Comparison of ENCODE assay signal across 18 cellular contexts in the genomic region with DNA sequence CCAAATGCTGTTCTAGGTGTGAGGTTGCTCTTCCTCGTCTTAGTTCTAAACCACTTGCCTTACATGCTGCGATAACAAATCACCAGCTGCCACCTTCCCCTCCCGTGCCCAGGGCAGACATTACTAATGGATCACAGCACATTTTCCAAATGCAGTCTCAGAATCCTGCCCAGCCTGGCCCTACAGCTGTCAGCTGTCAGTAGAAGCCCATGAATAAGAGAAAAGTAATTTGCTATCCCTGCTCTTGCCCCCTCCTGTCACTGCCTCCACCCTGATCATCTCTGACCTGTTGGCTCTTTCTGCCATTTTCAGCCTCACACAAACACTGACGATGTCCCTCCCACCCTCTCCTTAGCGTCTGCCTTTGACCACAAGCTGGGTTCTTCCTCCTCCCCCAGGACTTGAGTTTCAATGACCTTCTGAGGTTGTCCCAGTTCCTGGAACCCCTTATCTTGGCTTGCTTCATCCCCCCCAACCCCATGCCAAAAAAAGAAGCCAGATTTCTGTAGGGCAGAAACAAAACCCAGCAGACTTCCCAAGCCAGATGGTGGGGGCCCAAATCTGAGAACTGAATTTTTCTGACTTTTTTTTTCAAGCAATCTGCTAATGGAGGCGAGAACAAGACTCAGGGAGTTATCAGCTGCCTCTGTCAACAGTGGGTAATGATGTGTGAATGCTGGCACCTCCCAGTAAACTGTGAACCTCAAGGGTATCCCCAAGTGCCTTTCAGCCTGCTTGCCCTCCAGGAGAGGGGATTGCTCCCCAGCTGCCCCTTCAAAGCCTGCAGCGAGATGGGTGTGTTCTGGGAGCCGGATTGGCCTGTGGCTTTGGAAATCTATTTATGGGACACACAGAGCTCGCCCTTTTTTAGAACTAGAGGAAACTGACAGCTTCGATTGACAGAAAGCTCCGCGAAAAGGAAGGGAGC.
DNase-seq lines count a peak whose midpoint lies in the region; FAIRE-seq and TF ChIP-seq lines count a peak whose summit lies in the region.
"Had no signal": no experiment of that assay in that cellular context is flagged by ENCODE, and none has a peak within 500 bp of the region (broad histone marks: within the 10 kb centered on the region; RNA-seq: fewer than 3 reads in every experiment).

No MANE protein-coding gene starts in this region.

- no peak for TF ChIP-seq EP300 in esophagus muscularis mucosa (IDR thresholded peaks at IDR 0.05)

- peaks cover 6 to 12% (median 11%) of the 10 kb centered on the region in 11 experiments; a peak in 18 of 22 replicates for H3K9me3 ChIP-seq in BLaER1 treated with 17β-estradiol and CSF1 and Interleukin-3, amounts not matched to agents 10 nM and 100 nM (replicated peaks in 1 of 11)
- H3K9me3 ChIP-seq in astrocyte (ENCODE audit: insufficient read depth, low read depth, low read length) (no peaks in the 10 kb centered on the region), esophagus muscularis mucosa (peaks cover 0 to 6% (median 0%) of the 10 kb centered on the region in 4 donors)
- H3K9me3 ChIP-seq: BE2C, gastroesophageal sphincter, HAP-1, pancreas had no signal

- H3K4me1 ChIP-seq in BLaER1 treated with 17β-estradiol and CSF1 and Interleukin-3, amounts not matched to agents 10 nM and 100 nM = peaks cover 71 to 100% (median 100%) of the 10 kb centered on the region in 10 experiments
- H3K4me1 ChIP-seq in astrocyte (ENCODE audit: insufficient read depth, low read length) (peaks cover 14% of the 10 kb centered on the region), esophagus muscularis mucosa (peaks cover 10 to 28% (median 18%) of the 10 kb centered on the region in 4 donors)
- H3K4me1 ChIP-seq: HAP-1, pancreas had no signal

- H3K4me2 ChIP-seq in BLaER1 treated with 17β-estradiol and CSF1 and Interleukin-3, amounts not matched to agents 10 nM and 100 nM = peak overlapping the region; percentile 90 to 100 (median 98)
- H3K4me2 ChIP-seq in astrocyte (ENCODE audit: low read length) = no peak overlapping the region

- 74% methylated on average over 11 of the region's 12 CpGs for WGBS in esophagus muscularis mucosa

- peaks cover 31% of the 10 kb centered on the region for H3K27me3 Mint-ChIP-seq in astrocyte (ENCODE audit: low read depth, unreplicated experiment)

- peaks cover 7% of the 10 kb centered on the region for H3K36me3 Mint-ChIP-seq in astrocyte (ENCODE audit: low read depth, unreplicated experiment)
- H3K36me3 Mint-ChIP-seq: activated naive CD4-positive, alpha-beta T cell treated with anti-CD3 and anti-CD28 coated beads, Interleukin-2, amount 50 U/mL, for 72 hours; immature natural killer cell had no signal

- intact Hi-C loops in esophagus muscularis mucosa (cut with DNase I) = no loop called here

- H2AFZ ChIP-seq in astrocyte (ENCODE audit: low read depth, low read length) = peak overlapping the region; percentile 11

- H3K4me3 Mint-ChIP-seq in astrocyte (ENCODE audit: unreplicated experiment) = no peak overlapping the region
- H3K4me3 Mint-ChIP-seq: immature natural killer cell had no signal

- DNase-seq in LHCN-M2 (ENCODE audit: low read depth) (peak; percentile 90), astrocyte (ENCODE audit: low read depth) (peak; percentile 12), kidney glomerular epithelial cell (lab: John Stamatoyannopoulos, UW) (peak; percentile 64), NCI-H774 (lab: John Stamatoyannopoulos, UW) (no peak), NCI-H748 (lab: John Stamatoyannopoulos, UW; ENCODE audit: unreplicated experiment) (no peak), esophagus muscularis mucosa (ENCODE audit: extremely low spot score) (no peak), RWPE1 (ENCODE audit: low spot score) (no peak)
- DNase-seq: BE2C; central memory CD4-positive, alpha-beta T cell; immature natural killer cell; pancreas; stimulated activated CD4-positive, alpha-beta T cell treated with anti-CD3 and anti-CD28 coated beads, Interleukin-12 subunit alpha, Interleukin-12 subunit beta, amount 100 ng/mL, for 4 hours; T-helper 1 cell had no signal

- no peaks in the 10 kb centered on the region for H4K20me1 ChIP-seq in BLaER1 treated with 17β-estradiol and CSF1 and Interleukin-3, amounts not matched to agents 10 nM and 100 nM
- no peaks in the 10 kb centered on the region for H4K20me1 ChIP-seq in astrocyte (ENCODE audit: insufficient read depth, low read length)

- POLR2A ChIA-PET in RWPE1 (lab: Yijun Ruan, JAX; ENCODE audit: low non-redundant PET) = no interaction called here

- peak overlapping the region; percentile 28 to 70 (median 54); a peak in 18 of 22 replicates for H3K27ac ChIP-seq in BLaER1 treated with 17β-estradiol and CSF1 and Interleukin-3, amounts not matched to agents 10 nM and 100 nM
- H3K27ac ChIP-seq in astrocyte (ENCODE audit: low read depth, low read length) (no peak overlapping the region), esophagus muscularis mucosa (replicated peaks in 1 of 4) (no peak overlapping the region), RWPE1 (no peak overlapping the region)
- H3K27ac ChIP-seq: gastroesophageal sphincter, pancreas had no signal

- CTCF ChIA-PET in RWPE1 (lab: Yijun Ruan, JAX) = interaction anchor here (0.6 kb wide), 1 partner anchor 95 kb away, joined by 3 read pairs; no protein-coding TSS in a partner anchor

- no peaks in the 10 kb centered on the region for H3K27me3 ChIP-seq in BLaER1 treated with 17β-estradiol and CSF1 and Interleukin-3, amounts not matched to agents 10 nM and 100 nM
- H3K27me3 ChIP-seq in astrocyte (ENCODE audit: insufficient read depth, low read length) (no peaks in the 10 kb centered on the region), esophagus muscularis mucosa (peaks cover 0 to 11% (median 0%) of the 10 kb centered on the region in 4 donors)
- H3K27me3 ChIP-seq: BE2C, pancreas had no signal

- H3K4me3 ChIP-seq in BLaER1 treated with 17β-estradiol and CSF1 and Interleukin-3, amounts not matched to agents 10 nM and 100 nM = peak overlapping the region in 9 of 10 experiments; percentile 23 to 59 (median 44); a peak in 16 of 20 replicates
- H3K4me3 ChIP-seq in astrocyte (ENCODE audit: insufficient read depth, low read depth, low read length) (no peak overlapping the region), esophagus muscularis mucosa (no peak overlapping the region)
- H3K4me3 ChIP-seq: gastroesophageal sphincter, HAP-1, pancreas had no signal

- no peaks in the 10 kb centered on the region for H3K79me2 ChIP-seq in astrocyte (ENCODE audit: insufficient read depth, low read length)

- FAIRE-seq in astrocyte (lab: Jason Lieb, UNC) = no peak
- FAIRE-seq: endometrium, pancreas had no signal

- H3K27ac Mint-ChIP-seq in astrocyte (ENCODE audit: unreplicated experiment) = no peak overlapping the region

- peak overlapping the region; percentile 7 to 62 (median 57); a peak in 20 of 22 replicates for H3K9ac ChIP-seq in BLaER1 treated with 17β-estradiol and CSF1 and Interleukin-3, amounts not matched to agents 10 nM and 100 nM
- no peak overlapping the region for H3K9ac ChIP-seq in astrocyte (ENCODE audit: low read length)

- peaks cover 17% of the 10 kb centered on the region for H3K4me1 Mint-ChIP-seq in astrocyte (ENCODE audit: low read depth, unreplicated experiment)

- H3K36me3 ChIP-seq in BLaER1 treated with 17β-estradiol and CSF1 and Interleukin-3, amounts not matched to agents 10 nM and 100 nM = no peaks in the 10 kb centered on the region
- H3K36me3 ChIP-seq in astrocyte (ENCODE audit: insufficient read depth, low read length) (no peaks in the 10 kb centered on the region), esophagus muscularis mucosa (no peaks in the 10 kb centered on the region)
- H3K36me3 ChIP-seq: BE2C, gastroesophageal sphincter, HAP-1, pancreas had no signal

- no peak for TF ChIP-seq POLR2A in esophagus muscularis mucosa (IDR thresholded peaks at IDR 0.05; ENCODE audit: low read depth)

- TF ChIP-seq CTCF in astrocyte (IDR thresholded peaks at IDR 0.05; ENCODE audit: insufficient read depth, low read depth, low read length) (no peak), esophagus muscularis mucosa (IDR thresholded peaks at IDR 0.05) (no peak), RWPE1 (conservative IDR thresholded peaks at IDR 0.05; ENCODE audit: low read depth) (no peak)

- peaks cover 12% of the 10 kb centered on the region for H3K9me3 Mint-ChIP-seq in astrocyte (ENCODE audit: unreplicated experiment)
- H3K9me3 Mint-ChIP-seq: activated naive CD4-positive, alpha-beta T cell treated with anti-CD3 and anti-CD28 coated beads, Interleukin-2, amount 50 U/mL, for 72 hours; immature natural killer cell had no signal

Comparison
In these comparisons a context has a peak if more than half of its experiments do, and no peak if none do; other contexts are left out.
1. H3K27ac ChIP-seq: peak in BLaER1 treated with 17β-estradiol and CSF1 and Interleukin-3, amounts not matched to agents 10 nM and 100 nM (11 of 11); none in astrocyte (single experiment), esophagus muscularis mucosa (0 of 4) and RWPE1 (single experiment).
2. H3K4me3 ChIP-seq: peak in BLaER1 treated with 17β-estradiol and CSF1 and Interleukin-3, amounts not matched to agents 10 nM and 100 nM (9 of 10); none in astrocyte (single experiment) and esophagus muscularis mucosa (0 of 4).
3. DNase-seq: peak in LHCN-M2 (single experiment), astrocyte (single experiment) and kidney glomerular epithelial cell (single experiment); none in NCI-H774 (single experiment), NCI-H748 (single experiment), esophagus muscularis mucosa (single experiment) and RWPE1 (single experiment).